8 cellular contexts compared by ENCODE assay signal in genomic region chr18:23540867-23541266, GRCh38. TPM values are rescaled to one million over a fixed set of nuclear protein-coding genes. Genes with fewer than 3 reads are reported as not detected.
DNase-seq lines count a peak whose midpoint lies in the region; ATAC-seq and TF ChIP-seq lines count a peak whose summit lies in the region.

No MANE protein-coding gene starts in this region.

- in situ Hi-C loops in IMR-90 (cut with MboI; ENCODE audit: low sequenced_read_pairs): no loop called here

- H3K9ac ChIP-seq in IMR-90 (ENCODE audit: low read depth, low read length): no peak overlapping the region

- H3K27ac Mint-ChIP-seq in stimulated activated naive CD8-positive, alpha-beta T cell treated with anti-CD3 and anti-CD28 coated beads, Interleukin-15, Interleukin-2, amounts not matched to agents 100 ng/mL and 50 ng/mL, for 24 hours: peak overlapping the region; percentile 69

- peaks cover 7% of the 10 kb centered on the region; the same call in 1 of the 2 replicates for H3K9me1 ChIP-seq in IMR-90 (ENCODE audit: insufficient read depth, low read length)

- no peak overlapping the region for H3K4me3 ChIP-seq in IMR-90 (ENCODE audit: insufficient read depth, low read depth, low read length)

- no peak for TF ChIP-seq RAD21 in IMR-90 (IDR thresholded peaks at IDR 0.05; ENCODE audit: low read length)

- H3K4ac ChIP-seq in IMR-90 (ENCODE audit: low read depth, low read length): no peak overlapping the region

- no TSS peak for BruUV-seq in IMR-90 (replicated peaks; lab: Mats Ljungman, UMichigan)

- no peak for TF ChIP-seq POLR2A in IMR-90 (IDR thresholded peaks at IDR 0.05; ENCODE audit: low read depth, low read length)

- no peak overlapping the region for H3K27ac ChIP-seq in IMR-90 (ENCODE audit: insufficient read depth, low read length)

- no peak overlapping the region for H3K18ac ChIP-seq in IMR-90 (ENCODE audit: low read depth, low read length)

- H2BK20ac ChIP-seq in IMR-90 (ENCODE audit: low read depth, low read length): no peak overlapping the region

- no peak for DNase-seq in activated T-cell treated with anti-CD3 and anti-CD28 coated beads, Interleukin-2, amount 50 U/mL, for 4 hours
- DNase-seq in activated T-cell treated with anti-CD3 and anti-CD28 coated beads, Interleukin-2, amount 50 U/mL, for 1 hour: no peak
- DNase-seq in IMR-90 (peak; percentile 16), RPMI8226 (no peak), NCI-H1417 (lab: John Stamatoyannopoulos, UW) (no peak)
- peak; percentile 40 for DNase-seq in central memory CD4-positive, alpha-beta T cell

- H3K23ac ChIP-seq in IMR-90 (ENCODE audit: low read depth, low read length): no peak overlapping the region

- peaks cover 34% of the 10 kb centered on the region for H3K4me1 Mint-ChIP-seq in activated T-cell treated with anti-CD3 and anti-CD28 coated beads, Interleukin-2, amount 50 U/mL, for 4 hours (ENCODE audit: low read depth)
- H3K4me1 Mint-ChIP-seq in stimulated activated naive CD8-positive, alpha-beta T cell treated with anti-CD3 and anti-CD28 coated beads, Interleukin-15, Interleukin-2, amounts not matched to agents 100 ng/mL and 50 ng/mL, for 24 hours (ENCODE audit: low read depth): peaks cover 31% of the 10 kb centered on the region

- peaks cover 63% of the 10 kb centered on the region for H3K36me3 ChIP-seq in IMR-90 (ENCODE audit: control insufficient read depth, insufficient read depth, low read length)

- no peak overlapping the region for H2BK5ac ChIP-seq in IMR-90 (ENCODE audit: low read depth, low read length, poor library complexity, severe bottlenecking)

- no peak overlapping the region for H2BK120ac ChIP-seq in IMR-90 (ENCODE audit: low read depth, low read length)

- H3K9me3 Mint-ChIP-seq in activated T-cell treated with anti-CD3 and anti-CD28 coated beads, Interleukin-2, amount 50 U/mL, for 4 hours: no peaks in the 10 kb centered on the region
- no peaks in the 10 kb centered on the region for H3K9me3 Mint-ChIP-seq in stimulated activated naive CD8-positive, alpha-beta T cell treated with anti-CD3 and anti-CD28 coated beads, Interleukin-15, Interleukin-2, amounts not matched to agents 100 ng/mL and 50 ng/mL, for 24 hours

- WGBS in IMR-90 (ENCODE audit: extremely low coverage in 2 of 2, insufficient read length in 1 of 2), 2 experiments: no CpG with 5 or more reads among the region's 5 CpGs

- intact Hi-C loops in IMR-90 (cut with micrococcal nuclease): no loop called here

- no peak overlapping the region for H3K56ac ChIP-seq in IMR-90 (ENCODE audit: extremely low read depth, insufficient read depth, low read length)

- no peak overlapping the region for H3K14ac ChIP-seq in IMR-90 (replicated peaks; ENCODE audit: low read depth, low read length)

- POLR2A ChIA-PET in IMR-90 (lab: Charles Lee; ENCODE audit: unreplicated experiment): no interaction called here

- TF ChIP-seq CTCF in IMR-90 (conservative IDR thresholded peaks at IDR 0.05; ENCODE audit: low read depth, low read length): no peak

- no peak overlapping the region for H4K5ac ChIP-seq in IMR-90 (ENCODE audit: low read depth, low read length)

- no peak overlapping the region for H2BK15ac ChIP-seq in IMR-90 (ENCODE audit: low read depth, low read length)

- H2AFZ ChIP-seq in IMR-90 (replicated peaks; ENCODE audit: low read length, poor library complexity): no peak overlapping the region

- peaks cover 0 to 4% of the 10 kb centered on the region in 2 experiments; a peak in 1 of 4 replicates for H3K79me1 ChIP-seq in IMR-90 (ENCODE audit: low read depth in 1 of 2, low read length in 2 of 2)

- H3K27me3 Mint-ChIP-seq in activated T-cell treated with anti-CD3 and anti-CD28 coated beads, Interleukin-2, amount 50 U/mL, for 4 hours (ENCODE audit: low read depth): no peaks in the 10 kb centered on the region
- H3K27me3 Mint-ChIP-seq in stimulated activated naive CD8-positive, alpha-beta T cell treated with anti-CD3 and anti-CD28 coated beads, Interleukin-15, Interleukin-2, amounts not matched to agents 100 ng/mL and 50 ng/mL, for 24 hours: no peaks in the 10 kb centered on the region

- H3K4me3 Mint-ChIP-seq in activated T-cell treated with anti-CD3 and anti-CD28 coated beads, Interleukin-2, amount 50 U/mL, for 4 hours: peak overlapping the region; percentile 20
- no peak overlapping the region for H3K4me3 Mint-ChIP-seq in stimulated activated naive CD8-positive, alpha-beta T cell treated with anti-CD3 and anti-CD28 coated beads, Interleukin-15, Interleukin-2, amounts not matched to agents 100 ng/mL and 50 ng/mL, for 24 hours

- H2AK9ac ChIP-seq in IMR-90 (replicated peaks; ENCODE audit: low read depth, low read length, poor library complexity): no peak overlapping the region

- no peaks in the 10 kb centered on the region for H3K4me1 ChIP-seq in IMR-90 (ENCODE audit: control insufficient read depth, insufficient read depth, low read length)

- H3K36me3 Mint-ChIP-seq in activated T-cell treated with anti-CD3 and anti-CD28 coated beads, Interleukin-2, amount 50 U/mL, for 4 hours (ENCODE audit: insufficient read depth): peaks cover 47% of the 10 kb centered on the region
- peaks cover 71% of the 10 kb centered on the region for H3K36me3 Mint-ChIP-seq in stimulated activated naive CD8-positive, alpha-beta T cell treated with anti-CD3 and anti-CD28 coated beads, Interleukin-15, Interleukin-2, amounts not matched to agents 100 ng/mL and 50 ng/mL, for 24 hours (ENCODE audit: low read depth)

- H3K27me3 ChIP-seq in IMR-90 (ENCODE audit: control insufficient read depth, insufficient read depth, low read length): no peaks in the 10 kb centered on the region

- no peak overlapping the region for H3K4me2 ChIP-seq in IMR-90 (ENCODE audit: low read depth, low read length)

- no peaks in the 10 kb centered on the region for H3K9me3 ChIP-seq in IMR-90 (ENCODE audit: control insufficient read depth, insufficient read depth, low read length)

- no peak overlapping the region for H4K91ac ChIP-seq in IMR-90 (ENCODE audit: insufficient read depth, low read depth, low read length)

- no peaks in the 10 kb centered on the region; the same call in 1 of the 2 replicates for H4K20me1 ChIP-seq in IMR-90 (ENCODE audit: insufficient read depth, low read length)

- H2AK5ac ChIP-seq in IMR-90 (ENCODE audit: low read depth, low read length): no peak overlapping the region

- dilution Hi-C loops in IMR-90 (cut with HindIII; ENCODE audit: low sequenced_read_pairs, unreplicated experiment): no loop called here

- ATAC-seq in activated T-cell treated with anti-CD3 and anti-CD28 coated beads, Interleukin-2, amount 50 U/mL, for 4 hours: peak; percentile 38 to 59
- ATAC-seq in IMR-90 (ENCODE audit: low read depth): no peak
- no peak for ATAC-seq in HG03196 (IDR thresholded peaks at IDR 0.05; ENCODE audit: unreplicated experiment)

- CTCF ChIA-PET in IMR-90 (lab: Yijun Ruan, JAX): interaction anchor here (0.6 to 1.2 kb wide), 2 partner anchors 24 to 29 kb away, joined by 3 to 5 read pairs; no protein-coding TSS in a partner anchor

- no peak overlapping the region for H4K8ac ChIP-seq in IMR-90 (ENCODE audit: low read depth in 2 of 2, low read length in 2 of 2)

TF ChIP-seq in IMR-90, 13 proteins besides CTCF, POLR2A, EP300 and RAD21:
- TF ChIP-seq RCOR1 (IDR thresholded peaks at IDR 0.05; ENCODE audit: insufficient replicate concordance, low read length): no peak
- no peak for TF ChIP-seq RFX5 (IDR thresholded peaks at IDR 0.05; ENCODE audit: low read depth, low read length)
- TF ChIP-seq MAZ (IDR thresholded peaks at IDR 0.05; ENCODE audit: borderline replicate concordance, low read depth, low read length): no peak
- no peak for TF ChIP-seq SMC3 (IDR thresholded peaks at IDR 0.05; ENCODE audit: low read depth, low read length)
- no peak for TF ChIP-seq BHLHE40 (IDR thresholded peaks at IDR 0.05; ENCODE audit: low read depth, low read length)
- TF ChIP-seq MAFK (IDR thresholded peaks at IDR 0.05; ENCODE audit: low read depth, low read length): no peak
- TF ChIP-seq FOS (IDR thresholded peaks at IDR 0.05; ENCODE audit: low read depth, low read length): no peak
- TF ChIP-seq CHD1 (IDR thresholded peaks at IDR 0.05; ENCODE audit: low read depth, low read length): no peak
TF ChIP-seq in IMR-90: peak in this region for 0.

RNA-seq across cellular contexts. Expression of gene RMC1, which starts 37.6 kb away (rescaled TPM):
- 10 to 100 TPM; 36.3 to 47.6 (median 41.9) TPM for total RNA-seq in activated T-cell treated with anti-CD3 and anti-CD28 coated beads, Interleukin-2, amount 50 U/mL, for 4 hours
- total RNA-seq in IMR-90 (2012; rRNA removed): 13.9 and 14.2 TPM in 2 replicates
- 12.8 and 18.0 TPM in 2 replicates for polyA plus RNA-seq in IMR-90 (2012; rRNA removed)
- 8.6 and 10.1 TPM in 2 replicates for polyA plus RNA-seq in IMR-90 (2012; cell fraction: cytosol; rRNA removed)
- 29.6 and 50.9 TPM in 2 replicates for polyA plus RNA-seq in IMR-90 (2012; cell fraction: nucleus; rRNA removed; ENCODE audit: low replicate concordance)

RNA-seq across cellular contexts. Expression of gene NPC1, which starts 45.4 kb away (rescaled TPM):
- 10 to 100 TPM; 15.9 to 25.4 (median 19.0) TPM for total RNA-seq in activated T-cell treated with anti-CD3 and anti-CD28 coated beads, Interleukin-2, amount 50 U/mL, for 4 hours
- total RNA-seq in IMR-90 (2012; rRNA removed): 4.7 and 7.9 TPM in 2 replicates
- polyA plus RNA-seq in IMR-90 (2012; rRNA removed): 7.5 and 8.0 TPM in 2 replicates
- 5.0 and 6.5 TPM in 2 replicates for polyA plus RNA-seq in IMR-90 (2012; cell fraction: cytosol; rRNA removed)
- polyA plus RNA-seq in IMR-90 (2012; cell fraction: nucleus; rRNA removed; ENCODE audit: low replicate concordance): 8.7 and 12.4 TPM in 2 replicates

Comparison
In these comparisons a context has a peak if more than half of its experiments do, and no peak if none do; other contexts are left out.
1. ATAC-seq: peak in activated T-cell treated with anti-CD3 and anti-CD28 coated beads, Interleukin-2, amount 50 U/mL, for 4 hours (2 of 2); none in IMR-90 (single experiment) and HG03196 (single experiment).
2. DNase-seq: peak in IMR-90 (single experiment) and central memory CD4-positive, alpha-beta T cell (single experiment); none in activated T-cell treated with anti-CD3 and anti-CD28 coated beads, Interleukin-2, amount 50 U/mL, for 4 hours (single experiment), activated T-cell treated with anti-CD3 and anti-CD28 coated beads, Interleukin-2, amount 50 U/mL, for 1 hour (single experiment), RPMI8226 (single experiment) and NCI-H1417 (0 of 3).